33 cellular contexts compared by ENCODE assay signal in the genomic region with DNA sequence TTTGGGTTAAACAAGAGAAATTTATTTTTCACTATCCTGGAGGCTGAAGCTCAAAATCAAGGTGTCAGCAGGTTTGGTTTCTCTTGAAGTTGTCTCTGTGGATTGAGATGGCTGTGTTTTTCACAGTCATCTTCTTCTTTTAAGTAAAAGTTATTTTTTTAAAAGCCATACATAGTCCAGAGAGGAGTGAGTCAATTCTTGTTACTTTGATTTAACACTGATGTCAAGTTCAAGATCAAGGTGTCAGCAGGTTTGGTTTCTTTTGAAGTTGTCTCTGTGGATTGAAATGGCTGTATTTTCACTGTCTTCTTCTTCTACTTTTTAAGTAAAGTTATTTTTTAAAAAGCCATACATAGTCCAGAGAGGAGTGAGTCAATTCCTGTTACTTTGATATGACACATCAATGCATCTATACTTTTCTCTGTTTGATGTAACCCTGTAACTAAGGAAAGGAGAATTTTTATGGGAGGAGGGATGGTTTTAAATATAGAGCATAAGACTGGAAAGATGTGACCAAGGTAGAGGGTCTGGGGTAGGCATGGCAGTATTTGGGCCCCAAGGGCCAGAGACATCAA.
"Had no signal": no experiment of that assay in that cellular context is flagged by ENCODE, and none has a peak within 500 bp of the region (broad histone marks: within the 10 kb centered on the region; RNA-seq: fewer than 3 reads in every experiment).

No MANE protein-coding gene starts in this region.

- H2AFZ ChIP-seq: hepatocyte had no signal

- H3K4me1 ChIP-seq: adrenal gland, colonic mucosa had no signal

- H3K27ac ChIP-seq: adrenal gland, body of pancreas, colonic mucosa, gastrocnemius medialis, heart right ventricle, hepatocyte, WERI-Rb-1 had no signal

- H3K79me2 ChIP-seq: hepatocyte had no signal

- H3K4me3 ChIP-seq: adrenal gland, body of pancreas, colonic mucosa, gastrocnemius medialis, heart right ventricle, hepatocyte had no signal

- H3K4me2 ChIP-seq: hepatocyte had no signal

- H3K27ac Mint-ChIP-seq: activated B cell treated with CpG ODN at 0.5 μM for 24 hours; activated CD4-positive, alpha-beta memory T cell treated with anti-CD3 and anti-CD28 coated beads, Interleukin-2, amount 10 ng/mL, durations not matched to agents 7 days and 5 days; activated CD4-positive, alpha-beta T cell treated with anti-CD3 and anti-CD28 coated beads, Interleukin-2, amount 10 ng/mL, durations not matched to agents 24 days and 14 days; activated naive CD8-positive, alpha-beta T cell treated with anti-CD3 and anti-CD28 coated beads for 36 hours; activated naive CD8-positive, alpha-beta T cell treated with anti-CD3 and anti-CD28 coated beads, Interleukin-2, amount 50 U/mL, for 24 hours; activated T-cell treated with anti-CD3 and anti-CD28 coated beads, Interleukin-2, amount 50 U/mL, for 24 hours; activated T-cell treated with anti-CD3 and anti-CD28 coated beads, Interleukin-2, amount 50 U/mL, for 72 hours; T-helper 17 cell; T-helper 2 cell treated with Interferon-gamma antibody and Interleukin-4, amounts not matched to agents 5 μg/mL and 100 μg/mL, for 36 hours had no signal

- H3K36me3 ChIP-seq: adrenal gland, colonic mucosa, gastrocnemius medialis, WERI-Rb-1 had no signal

- DNase-seq: activated B cell treated with CpG ODN at 0.5 μM for 24 hours; activated CD4-positive, alpha-beta memory T cell treated with anti-CD3 and anti-CD28 coated beads, Interleukin-2, amount 10 ng/mL, durations not matched to agents 7 days and 5 days; activated CD4-positive, alpha-beta T cell treated with anti-CD3 and anti-CD28 coated beads, Interleukin-2, amount 10 ng/mL, durations not matched to agents 24 days and 14 days; activated CD4-positive, alpha-beta T cell treated with anti-CD3 and anti-CD28 coated beads, Interleukin-2, amount 50 U/mL, for 4 hours; activated CD8-positive, alpha-beta memory T cell treated with anti-CD3 and anti-CD28 coated beads, Interleukin-2, amount 50 U/mL, for 48 hours; activated gamma-delta T cell; activated naive CD4-positive, alpha-beta T cell; activated naive CD4-positive, alpha-beta T cell treated with anti-CD3 and anti-CD28 coated beads, Interleukin-2, amount 50 U/mL, for 16 hours; activated naive CD8-positive, alpha-beta T cell treated with anti-CD3 and anti-CD28 coated beads for 36 hours; activated naive CD8-positive, alpha-beta T cell treated with anti-CD3 and anti-CD28 coated beads, Interleukin-2, amount 50 U/mL, for 24 hours; activated T-cell treated with anti-CD3 and anti-CD28 coated beads for 4 hours; activated T-cell treated with anti-CD3 and anti-CD28 coated beads, Interleukin-2, amount 50 U/mL, for 24 hours; activated T-cell treated with anti-CD3 and anti-CD28 coated beads, Interleukin-2, amount 50 U/mL, for 72 hours; adrenal gland; amygdala; aorta; body of pancreas; caudate nucleus; colonic mucosa; effector CD8-positive, alpha-beta T cell; foreskin fibroblast; gastrocnemius medialis; glutamatergic neuron; heart right ventricle; T-helper 1 cell; T-helper 17 cell; T1000; WERI-Rb-1 had no signal

- H3K27me3 ChIP-seq: adrenal gland, body of pancreas, colonic mucosa, gastrocnemius medialis, heart right ventricle, hepatocyte had no signal

- ATAC-seq: activated CD4-positive, CD25-positive, alpha-beta regulatory T cell treated with anti-CD3 and anti-CD28 coated beads, Interleukin-2, amount 50 U/mL, for 24 hours; activated naive CD8-positive, alpha-beta T cell treated with anti-CD3 and anti-CD28 coated beads, Interleukin-2, amount 50 U/mL, for 24 hours; activated T-cell treated with anti-CD3 and anti-CD28 coated beads, Interleukin-2, amount 50 U/mL, for 72 hours; body of pancreas; esophagus mucosa; gastrocnemius medialis; heart right ventricle; T-helper 17 cell had no signal

- FAIRE-seq: endometrium had no signal

- H3K9me3 ChIP-seq: adrenal gland, body of pancreas, colonic mucosa had no signal
